In the genomic region with DNA sequence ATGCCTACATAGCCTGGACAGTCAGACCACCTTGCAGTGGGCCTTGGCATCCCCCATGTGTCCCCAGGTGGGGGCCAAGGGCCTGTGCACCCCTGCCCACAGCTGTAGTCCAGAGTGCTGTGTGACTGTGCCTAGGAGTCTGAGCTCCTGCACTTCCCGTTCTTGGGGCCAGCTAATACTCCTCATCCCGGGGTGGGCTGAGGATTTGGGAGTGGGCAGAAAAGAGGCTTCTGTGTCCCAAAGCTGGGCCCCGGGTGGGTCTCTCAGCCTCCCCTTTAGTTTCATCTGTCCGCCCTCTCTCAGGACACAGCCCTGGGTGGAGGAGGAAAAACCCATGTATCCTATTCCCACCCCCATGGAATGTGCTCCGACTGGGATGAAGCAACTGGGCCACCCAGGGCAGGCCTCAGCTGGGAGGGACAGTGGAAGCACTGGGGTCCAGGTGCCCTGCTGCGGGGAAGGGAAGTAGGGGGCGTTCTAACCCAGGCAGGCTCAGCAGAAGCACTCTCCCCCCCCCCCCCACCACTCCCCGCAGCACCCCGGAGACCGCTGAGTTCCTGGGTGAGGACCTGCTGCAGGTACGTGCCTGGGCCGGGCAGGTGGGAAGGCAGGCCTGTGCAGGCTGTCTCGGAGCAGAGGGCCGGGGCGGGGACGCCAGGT, we compare ENCODE assay signal across 9 cellular contexts. TPM values are rescaled to one million over a fixed set of nuclear protein-coding genes. Genes with fewer than 3 reads are reported as not detected.
A peak's percentile ranks its signal among the peaks of the same experiment; 100 is the strongest.
DNase-seq lines count a peak whose midpoint lies in the region; ATAC-seq and TF ChIP-seq lines count a peak whose summit lies in the region.
"Had no signal": no experiment of that assay in that cellular context is flagged by ENCODE, and none has a peak within 500 bp of the region (broad histone marks: within the 10 kb centered on the region; RNA-seq: fewer than 3 reads in every experiment).

No MANE protein-coding gene starts in this region.

- peak overlapping the region; percentile 10 for H4K12ac ChIP-seq in trophoblast cell (ENCODE audit: low read depth, low read length)

- CTCF ChIA-PET in PC-9 (lab: Charles Lee): interaction anchor here (0.6 kb wide), 1 partner anchor 35 kb away, joined by 3 read pairs; a partner anchor contains a TSS

- H3F3A ChIP-seq in PC-9 (ENCODE audit: insufficient read depth, low read depth): peaks cover 53% of the 10 kb centered on the region

- H3K9me3 ChIP-seq in PC-9 (ENCODE audit: insufficient read depth, low read depth) (no peaks in the 10 kb centered on the region), trophoblast cell (ENCODE audit: insufficient read depth, low read depth, low read length) (peaks cover 3% of the 10 kb centered on the region)

- no peak overlapping the region for H2AFZ ChIP-seq in PC-9
- no peak overlapping the region for H2AFZ ChIP-seq in trophoblast cell (ENCODE audit: insufficient read depth, low read length, poor library complexity)

- WGBS in trophoblast cell (ENCODE audit: extremely low coverage, insufficient coverage, insufficient read length): no CpG with 5 or more reads among the region's 16 CpGs

- peak overlapping the region; percentile 92 for H2AK5ac ChIP-seq in trophoblast cell (ENCODE audit: low read length)

- TF ChIP-seq CTCF in GM06990 (IDR thresholded peaks at IDR 0.05; ENCODE audit: insufficient read depth, low read length, poor library complexity, severe bottlenecking) (peak; percentile 28), PC-9 (conservative IDR thresholded peaks at IDR 0.05) (no peak)

- no peak for DNase-seq in GM06990 (ENCODE audit: extremely low read depth, insufficient read length)
- DNase-seq in PC-9: no peak
- DNase-seq in epithelial cell of prostate (ENCODE audit: low read depth, low spot score): no peak
- peak in 1 of 2 donors; percentile 58 for DNase-seq in trophoblast cell
- DNase-seq in NOMO-1 treated with dmso at 0.1 percent for 144 hours (lab: John Stamatoyannopoulos, UW; ENCODE audit: unreplicated experiment): no peak
- DNase-seq in EL: no peak
- DNase-seq: caudate nucleus had no signal

- peak overlapping the region; percentile 95 for H4K91ac ChIP-seq in trophoblast cell (ENCODE audit: low read depth, low read length)

- peak overlapping the region; percentile 47 for H3K14ac ChIP-seq in trophoblast cell (ENCODE audit: low read length)

- peak overlapping the region; percentile 11 for H3K23ac ChIP-seq in trophoblast cell (ENCODE audit: low read length)

- peak overlapping the region; percentile 86 for H2BK5ac ChIP-seq in trophoblast cell (ENCODE audit: low read depth, low read length, poor library complexity)

- H3K4me1 ChIP-seq in PC-9 (replicated peaks; ENCODE audit: insufficient read depth) (peaks cover 32% of the 10 kb centered on the region), trophoblast cell (ENCODE audit: control insufficient read depth in 1 of 2, insufficient read depth in 2 of 2, low read length in 2 of 2) (peaks cover 22 to 25% of the 10 kb centered on the region in 2 experiments)

- H3K36me3 ChIP-seq in GM06990 (ENCODE audit: control insufficient read depth, insufficient read depth, low read length) (peaks cover 24% of the 10 kb centered on the region), PC-9 (ENCODE audit: low read depth) (0 out of 2 replicates have a peak, but pooled peaks cover 4% of the 10 kb centered on the region), trophoblast cell (ENCODE audit: control insufficient read depth in 1 of 2, insufficient read depth in 2 of 2, low read length in 2 of 2) (peaks cover 38 to 42% of the 10 kb centered on the region in 2 experiments)

- H3K4me3 ChIP-seq in GM06990 (replicated peaks; ENCODE audit: low read depth, low read length): peak overlapping the region; percentile 83
- peak overlapping the region; percentile 70 for H3K4me3 ChIP-seq in PC-9
- no peak overlapping the region for H3K4me3 ChIP-seq in trophoblast cell (ENCODE audit: low read depth, low read length)

- H3K9ac ChIP-seq in trophoblast cell (ENCODE audit: low read length): no peak overlapping the region

- H3K4me2 ChIP-seq in PC-9 (peak overlapping the region; percentile 99), trophoblast cell (ENCODE audit: low read length) (peak overlapping the region; percentile 60)

- intact Hi-C loops in PC-9 (cut with micrococcal nuclease; ENCODE audit: unreplicated experiment): no loop called here

- peak overlapping the region; percentile 90 for H3K18ac ChIP-seq in trophoblast cell (ENCODE audit: low read length)

- POLR2A ChIA-PET in PC-9 (lab: Charles Lee; ENCODE audit: unreplicated experiment): interaction anchor here (0.6 kb wide), 2 partner anchors 168 to 199 kb away, joined by 8 to 13 read pairs; no protein-coding TSS in a partner anchor

- no peaks in the 10 kb centered on the region for H3K9me2 ChIP-seq in PC-9 (ENCODE audit: insufficient read depth)

- ATAC-seq in HG02678 (IDR thresholded peaks at IDR 0.05; ENCODE audit: unreplicated experiment) (no peak), HG03432 (IDR thresholded peaks at IDR 0.05; ENCODE audit: unreplicated experiment) (no peak)

- peak overlapping the region; percentile 93 for H2BK12ac ChIP-seq in trophoblast cell (ENCODE audit: low read length)

- H3K27me3 ChIP-seq in GM06990 (replicated peaks; ENCODE audit: control insufficient read depth, insufficient read depth, low read length) (no peaks in the 10 kb centered on the region), PC-9 (ENCODE audit: insufficient read depth, low read depth) (no peaks in the 10 kb centered on the region), trophoblast cell (ENCODE audit: insufficient read depth, low read length) (no peaks in the 10 kb centered on the region)

- H3K79me2 ChIP-seq in PC-9 (ENCODE audit: low read depth) (peaks cover 7% of the 10 kb centered on the region), trophoblast cell (ENCODE audit: control insufficient read depth, insufficient read depth, low read length, poor library complexity) (peaks cover 9% of the 10 kb centered on the region)

- H3K79me1 ChIP-seq in trophoblast cell (ENCODE audit: low read length): peaks cover 19% of the 10 kb centered on the region

- H4K20me1 ChIP-seq in PC-9 (ENCODE audit: insufficient read depth): 0 out of 2 replicates have a peak, but pooled peaks cover 3% of the 10 kb centered on the region

- TSS peak; percentile 8 for BruUV-seq in PC-9 (replicated peaks; lab: Mats Ljungman, UMichigan)

- H4K8ac ChIP-seq in trophoblast cell (ENCODE audit: low read depth, low read length): peak overlapping the region; percentile 23

- H3K4ac ChIP-seq in trophoblast cell (ENCODE audit: low read depth, low read length): peak overlapping the region; percentile 73

- peak overlapping the region; percentile 79 for H2BK120ac ChIP-seq in trophoblast cell (ENCODE audit: insufficient read depth, low read length, poor library complexity)

- H3K27ac ChIP-seq in PC-9: no peak overlapping the region
- H3K27ac ChIP-seq in epithelial cell of prostate: peak overlapping the region; percentile 83
- peak overlapping the region; percentile 72 for H3K27ac ChIP-seq in trophoblast cell (ENCODE audit: low read depth, low read length)

RNA-seq across cellular contexts. Expression of a gene that starts 1.3 kb away (rescaled TPM):
- total RNA-seq in PC-9 (2021): 52.1 and 60.5 TPM in 2 replicates
- polyA plus RNA-seq in trophoblast cell (2013): 34.1 and 35.7 TPM in 2 replicates

RNA-seq across cellular contexts. Expression of a gene that starts 17.8 kb away (rescaled TPM):
- 10.9 and 13.5 TPM in 2 replicates for total RNA-seq in PC-9 (2021)
- polyA plus RNA-seq in trophoblast cell (2013): 5.5 and 5.8 TPM in 2 replicates

RNA-seq across cellular contexts. Expression of a gene that starts 32.1 kb away (rescaled TPM):
- 99.2 and 102 TPM in 2 replicates for total RNA-seq in PC-9 (2021)
- polyA plus RNA-seq in trophoblast cell (2013): 31.8 and 32.0 TPM in 2 replicates

RNA-seq across cellular contexts. Expression of a gene that starts 34.7 kb away (rescaled TPM):
- total RNA-seq in PC-9 (2021): 734 and 791 TPM in 2 replicates
- 6.6 and 7.0 TPM in 2 replicates for polyA plus RNA-seq in trophoblast cell (2013)

RNA-seq across cellular contexts. Expression of a gene that starts 45.4 kb away (rescaled TPM):
- total RNA-seq in PC-9 (2021): 42.1 and 44.3 TPM in 2 replicates
- polyA plus RNA-seq in trophoblast cell (2013): 17.0 and 18.8 TPM in 2 replicates
